In the genomic region with DNA sequence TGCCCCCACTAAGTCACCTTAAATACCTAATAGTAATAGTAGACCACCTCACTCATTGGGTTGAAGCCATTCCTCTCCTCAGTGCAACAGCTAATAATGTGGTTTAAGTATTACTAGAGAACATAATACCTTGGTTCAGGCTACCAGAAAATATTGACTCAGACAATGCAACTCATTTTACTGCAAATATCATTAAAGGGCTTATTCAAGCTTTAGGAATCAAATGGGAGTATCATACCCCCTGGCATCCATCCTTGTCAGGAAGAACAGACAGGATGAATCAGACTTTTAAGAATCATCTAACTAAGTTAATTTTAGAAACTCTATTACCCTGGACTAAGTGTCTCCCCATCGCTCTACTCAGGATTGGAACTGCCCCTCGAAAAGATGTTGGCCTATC, we compare ENCODE assay signal across 19 cellular contexts. TPM values are rescaled to one million over a fixed set of nuclear protein-coding genes. Genes with fewer than 3 reads are reported as not detected.
"Had no signal": no experiment of that assay in that cellular context is flagged by ENCODE, and none has a peak within 500 bp of the region (broad histone marks: within the 10 kb centered on the region; RNA-seq: fewer than 3 reads in every experiment).

No MANE protein-coding gene starts in this region.

- H3K27me3 ChIP-seq: esophagus squamous epithelium, testis, tibial nerve had no signal

- ATAC-seq: naive thymus-derived CD4-positive, alpha-beta T cell; psoas muscle; sciatic nerve; stimulated activated naive B cell treated with anti-CD40 and anti-IgM and Interleukin-4, amounts not matched to agents 10 μg/mL and 1 μg/mL and 100 μg/mL, for 72 hours; stimulated activated naive CD8-positive, alpha-beta T cell treated with anti-CD3 and anti-CD28 coated beads, Interleukin-15, amount 100 ng/mL, for 72 hours had no signal

- H3K4me3 ChIP-seq: esophagus squamous epithelium, hepatocyte, psoas muscle, skin epidermis, testis, tibial nerve had no signal

- FAIRE-seq: endometrium, kidney had no signal

- DNase-seq: effector memory CD4-positive, alpha-beta T cell; esophagus squamous epithelium; foreskin melanocyte; head of caudate nucleus; kidney; naive thymus-derived CD4-positive, alpha-beta T cell; nephron progenitor cell; psoas muscle; stimulated activated CD4-positive, alpha-beta T cell treated with anti-CD3 and anti-CD28 coated beads, Interleukin-2, amount 100 ng/mL, for 24 hours; stimulated activated CD4-positive, alpha-beta T cell treated with anti-CD3 and anti-CD28 coated beads, Interleukin-4, amount 100 ng/mL, for 4 hours; stimulated activated naive B cell treated with anti-CD40 and anti-IgM and Interleukin-4, amounts not matched to agents 10 μg/mL and 1 μg/mL and 100 μg/mL, for 72 hours; stimulated activated naive CD8-positive, alpha-beta T cell treated with anti-CD3 and anti-CD28 coated beads, Interleukin-15, amount 100 ng/mL, for 72 hours; testis had no signal

- H3K36me3 ChIP-seq: esophagus squamous epithelium, tibial nerve had no signal

RNA-seq across cellular contexts. Expression of gene RNF180, which starts 6.8 kb away (rescaled TPM):
- total RNA-seq: mononuclear cell; naive thymus-derived CD4-positive, alpha-beta T cell had no signal
- polyA plus RNA-seq: naive thymus-derived CD4-positive, alpha-beta T cell had no signal
